14 cellular contexts compared by ENCODE assay signal in genomic region chr2:241935314-241935713, GRCh38.
DNase-seq lines count a peak whose midpoint lies in the region; ATAC-seq, FAIRE-seq and TF ChIP-seq lines count a peak whose summit lies in the region.
"Had no signal": no experiment of that assay in that cellular context is flagged by ENCODE, and none has a peak within 500 bp of the region (broad histone marks: within the 10 kb centered on the region; RNA-seq: fewer than 3 reads in every experiment).

No MANE protein-coding gene starts in this region.

- no peak overlapping the region for H2AK5ac ChIP-seq in mesenchymal stem cell (ENCODE audit: low read length, severe bottlenecking)

- no peak for TF ChIP-seq CTCF in brain microvascular endothelial cell (IDR thresholded peaks at IDR 0.05; ENCODE audit: low read depth, low read length, missing control alignments)
- no peak for TF ChIP-seq CTCF in mucosa of descending colon (IDR thresholded peaks at IDR 0.05)

- no peak overlapping the region for H3K4me3 ChIP-seq in brain microvascular endothelial cell (ENCODE audit: low read depth, low read length)
- H3K4me3 ChIP-seq in mesenchymal stem cell (ENCODE audit: insufficient read depth in 1 of 2, low read depth in 1 of 2, low read length in 2 of 2) = no peak overlapping the region
- H3K4me3 ChIP-seq in mucosa of descending colon = no peak overlapping the region
- H3K4me3 ChIP-seq: colonic mucosa, lung, MG63 had no signal

- H3K4me2 ChIP-seq in mesenchymal stem cell (ENCODE audit: low read length, poor library complexity, severe bottlenecking) = no peak overlapping the region

- H3K79me1 ChIP-seq in mesenchymal stem cell (replicated peaks; ENCODE audit: low read length, poor library complexity, severe bottlenecking) = no peaks in the 10 kb centered on the region

- H3K27ac ChIP-seq in brain microvascular endothelial cell (no peak overlapping the region), mesenchymal stem cell (ENCODE audit: low read length, poor library complexity, severe bottlenecking) (no peak overlapping the region)
- H3K27ac ChIP-seq: colonic mucosa, epithelial cell of prostate had no signal

- H3K9me3 ChIP-seq in mesenchymal stem cell (ENCODE audit: control insufficient read depth, low read length) (no peaks in the 10 kb centered on the region), mucosa of descending colon (no peaks in the 10 kb centered on the region)
- H3K9me3 ChIP-seq: colonic mucosa, MG63 had no signal

- DNase-seq in Caki2 (ENCODE audit: low read depth) (peak; percentile 51), HTR-8/SVneo (ENCODE audit: insufficient read length, low spot score) (peak; percentile 57), brain microvascular endothelial cell (peak; percentile 76), mesenchymal stem cell (peak; percentile 83), mucosa of descending colon (no peak), CD1c-positive myeloid dendritic cell (ENCODE audit: extremely low spot score) (no peak), putamen (ENCODE audit: low spot score) (no peak)
- DNase-seq: colonic mucosa, COR-L47, H7, MG63, nephron progenitor cell had no signal

- intact Hi-C loops in mucosa of descending colon (cut with DNase I, micrococcal nuclease) = no loop called here

- WGBS in mesenchymal stem cell = 0% methylated on average over 1 of the region's 1 CpG

- FAIRE-seq in HTR-8/SVneo (lab: Jason Lieb, UNC) = no peak

- no peak overlapping the region for H3K4ac ChIP-seq in mesenchymal stem cell (ENCODE audit: low read depth in 1 of 2, low read length in 2 of 2)

- no peak overlapping the region for H2BK120ac ChIP-seq in mesenchymal stem cell (ENCODE audit: low read depth, low read length)

- no peak for ATAC-seq in mucosa of descending colon

- no peak overlapping the region for H3K14ac ChIP-seq in mesenchymal stem cell (ENCODE audit: low read length in 2 of 2)

- H4K8ac ChIP-seq in mesenchymal stem cell (ENCODE audit: low read length) = no peak overlapping the region

- no peak overlapping the region for H2AFZ ChIP-seq in mesenchymal stem cell (ENCODE audit: low read depth, low read length)

- in situ Hi-C loops in Caki2 (cut with HindIII; ENCODE audit: low pct_unique_long_range_greater_than_20kb, low sequenced_read_pairs) = no loop called here
- in situ Hi-C loops in brain microvascular endothelial cell (cut with HindIII; ENCODE audit: low pct_ligation_motif_present, low sequenced_read_pairs) = no loop called here

- no peak overlapping the region for H3K23ac ChIP-seq in mesenchymal stem cell (ENCODE audit: low read length in 2 of 2)

- H3K27me3 ChIP-seq in brain microvascular endothelial cell (replicated peaks) = no peaks in the 10 kb centered on the region
- no peaks in the 10 kb centered on the region for H3K27me3 ChIP-seq in mesenchymal stem cell (ENCODE audit: control insufficient read depth in 1 of 2, insufficient read depth in 1 of 2, low read length in 2 of 2)
- H3K27me3 ChIP-seq: colonic mucosa, MG63 had no signal

- no peak overlapping the region for H4K91ac ChIP-seq in mesenchymal stem cell (ENCODE audit: low read length)

- H2BK5ac ChIP-seq in mesenchymal stem cell (ENCODE audit: low read depth, low read length, poor library complexity, severe bottlenecking) = no peak overlapping the region

- H2BK15ac ChIP-seq in mesenchymal stem cell (ENCODE audit: low read depth, poor library complexity, severe bottlenecking) = no peak overlapping the region

- no peak overlapping the region for H3K9ac ChIP-seq in mesenchymal stem cell (ENCODE audit: low read length)

- peaks cover 7% of the 10 kb centered on the region for H3K4me1 ChIP-seq in mesenchymal stem cell (ENCODE audit: control insufficient read depth, insufficient read depth, low read depth, low read length)
- peaks cover 11% of the 10 kb centered on the region for H3K4me1 ChIP-seq in mucosa of descending colon (ENCODE audit: low read depth)

- H3K36me3 ChIP-seq in brain microvascular endothelial cell (replicated peaks) (no peaks in the 10 kb centered on the region), mesenchymal stem cell (ENCODE audit: control insufficient read depth in 1 of 2, insufficient read depth in 2 of 2, low read depth in 1 of 2, low read length in 2 of 2) (no peaks in the 10 kb centered on the region), mucosa of descending colon (ENCODE audit: low read depth) (no peaks in the 10 kb centered on the region)
- H3K36me3 ChIP-seq: colonic mucosa, MG63 had no signal

- no peak overlapping the region for H3K18ac ChIP-seq in mesenchymal stem cell (ENCODE audit: low read depth in 1 of 2, low read length in 2 of 2)

- no peak overlapping the region for H2BK12ac ChIP-seq in mesenchymal stem cell (ENCODE audit: low read length in 2 of 2)

Comparison
In these comparisons a context has a peak if more than half of its experiments do, and no peak if none do; other contexts are left out.
1. DNase-seq: peak in Caki2 (single experiment), HTR-8/SVneo (single experiment), brain microvascular endothelial cell (single experiment) and mesenchymal stem cell (single experiment); none in mucosa of descending colon (0 of 3), CD1c-positive myeloid dendritic cell (single experiment) and putamen (single experiment).